Comparison of ENCODE assay signal across 9 cellular contexts in genomic region chr6:33504486-33504885, GRCh38.
"Had no signal": no experiment of that assay in that cellular context is flagged by ENCODE, and none has a peak within 500 bp of the region (broad histone marks: within the 10 kb centered on the region; RNA-seq: fewer than 3 reads in every experiment).

No MANE protein-coding gene starts in this region.

- H2AFZ ChIP-seq: GM23248 had no signal

- H3K9ac ChIP-seq: GM23248 had no signal

- H3K4me3 ChIP-seq: GM23248, HAP-1 had no signal

- H3K36me3 ChIP-seq: HAP-1 had no signal

- DNase-seq: GM23248, GOT3, H7, KBM-7 had no signal

- FAIRE-seq: HepG2 had no signal

- H3K27ac Mint-ChIP-seq: IgD-negative memory B cell had no signal

- H3K36me3 Mint-ChIP-seq: IgD-negative memory B cell had no signal

- H3K27ac ChIP-seq: GM23248, HL-60 had no signal

- H3K4me3 Mint-ChIP-seq: IgD-negative memory B cell had no signal

- ATAC-seq: HCT116, HepG2 had no signal
